ENCODE assay signal across 8 cellular contexts in genomic region chr19:33080761-33081681, GRCh38. TPM values are rescaled to one million over a fixed set of nuclear protein-coding genes. Genes with fewer than 3 reads are reported as not detected.
DNase-seq lines count a peak whose midpoint lies in the region; ATAC-seq and TF ChIP-seq lines count a peak whose summit lies in the region.

TSS of gene GPATCH1 (plus strand) at chr19:33081181. CDS start at chr19:33081194, 13 bp downstream.

- no peak for TF ChIP-seq CTCF in right lobe of liver (IDR thresholded peaks at IDR 0.05)

- under 1% methylated on average over 37 of the region's 62 CpGs for WGBS in right lobe of liver (ENCODE audit: insufficient coverage, low coverage, low lambda C conversion rate, missing lambda C conversion rate)

- intact Hi-C loops in right lobe of liver (cut with DNase I) = no loop called here

- no peaks in the 10 kb centered on the region for H3K9me3 ChIP-seq in BLaER1
- no peaks in the 10 kb centered on the region for H3K9me3 ChIP-seq in right lobe of liver

- H3K27ac ChIP-seq in BLaER1 = peak within 1 kb of the TSS; percentile 79
- peak within 1 kb of the TSS; percentile 52 to 69 (median 54) for H3K27ac ChIP-seq in right lobe of liver

- no peak for TF ChIP-seq POLR2A in right lobe of liver (IDR thresholded peaks at IDR 0.05)

- no peaks in the 10 kb centered on the region for H3K27me3 ChIP-seq in BLaER1
- H3K27me3 ChIP-seq in right lobe of liver = no peaks in the 10 kb centered on the region

- no peaks in the 10 kb centered on the region for H4K20me1 ChIP-seq in BLaER1

- H3K4me2 ChIP-seq in BLaER1 = peak within 1 kb of the TSS; percentile 90

- H3K36me3 ChIP-seq in BLaER1 (peaks cover 6% of the 10 kb centered on the region; the same call in 1 of the 2 replicates), right lobe of liver (no peaks in the 10 kb centered on the region)

- H3K4me1 ChIP-seq in BLaER1 (peaks cover 22% of the 10 kb centered on the region), right lobe of liver (peaks cover 0 to 8% (median 3%) of the 10 kb centered on the region in 4 donors)

- DNase-seq in GM19240 (ENCODE audit: insufficient read length, low spot score) (peak; percentile 78), NCI-H748 (lab: John Stamatoyannopoulos, UW; ENCODE audit: unreplicated experiment) (peak; percentile 90), dermis microvascular lymphatic vessel endothelial cell (ENCODE audit: low read depth in 2 of 2) (peak; percentile 58 to 84), right lobe of liver (peak; percentile 92 to 93 (median 93))
- DNase-seq in activated CD4-positive, alpha-beta T cell treated with anti-CD3 and anti-CD28 coated beads, Interleukin-2, amount 50 U/mL, for 48 hours = peak; percentile 88 to 89
- DNase-seq in stimulated activated CD4-positive, alpha-beta T cell treated with anti-CD3 and anti-CD28 coated beads, Interleukin-4, amount 100 ng/mL, for 24 hours = peak; percentile 87

- H3K9ac ChIP-seq in BLaER1 = peak within 1 kb of the TSS; percentile 89

- peak within 1 kb of the TSS; percentile 90 for H3K4me3 ChIP-seq in BLaER1
- H3K4me3 ChIP-seq in right lobe of liver = peak within 1 kb of the TSS; percentile 93 to 95 (median 93)

- ATAC-seq in HG03460 (IDR thresholded peaks at IDR 0.05; ENCODE audit: unreplicated experiment) = peak; percentile 80
- ATAC-seq in right lobe of liver = peak; percentile 97 to 99 (median 99)

RNA-seq across cellular contexts. Expression of gene GPATCH1, which starts in this region (rescaled TPM):
- 4.4 and 5.8 TPM in 2 replicates for total RNA-seq in dermis microvascular lymphatic vessel endothelial cell
- total RNA-seq in right lobe of liver = 1 to 10 TPM; 2.5 to 3.9 (median 3.1) TPM

Comparison
In these comparisons a context has a peak if more than half of its experiments do, and no peak if none do; other contexts are left out.
1. Peak in every context shown above with its lines: DNase-seq, ATAC-seq, H3K4me3 ChIP-seq and H3K27ac ChIP-seq.